Comparison of ENCODE assay signal across 8 cellular contexts in genomic region chr9:22469928-22470544, GRCh38. TPM values are rescaled to one million over a fixed set of nuclear protein-coding genes. Genes with fewer than 3 reads are reported as not detected.
DNase-seq lines count a peak whose midpoint lies in the region; ATAC-seq and TF ChIP-seq lines count a peak whose summit lies in the region.

No MANE protein-coding gene starts in this region.

- H3K36me3 Mint-ChIP-seq in endothelial cell (ENCODE audit: low read depth, unreplicated experiment): no peaks in the 10 kb centered on the region

- H3K4me1 Mint-ChIP-seq in endothelial cell (ENCODE audit: unreplicated experiment): no peaks in the 10 kb centered on the region

- H3K9me3 Mint-ChIP-seq in endothelial cell (ENCODE audit: unreplicated experiment): no peaks in the 10 kb centered on the region

- peak; percentile 92 for TF ChIP-seq CTCF in endothelial cell (IDR thresholded peaks at IDR 0.05; ENCODE audit: unreplicated experiment)

- no peak overlapping the region for H3K27ac Mint-ChIP-seq in endothelial cell (ENCODE audit: unreplicated experiment)

- H3K4me3 Mint-ChIP-seq in endothelial cell (ENCODE audit: unreplicated experiment): no peak overlapping the region

- no peaks in the 10 kb centered on the region for H3K27me3 Mint-ChIP-seq in endothelial cell (ENCODE audit: unreplicated experiment)

- ATAC-seq in GM18907 (IDR thresholded peaks at IDR 0.05; ENCODE audit: unreplicated experiment) (peak; percentile 85), HG03354 (IDR thresholded peaks at IDR 0.05; ENCODE audit: poor library complexity, severe bottlenecking, unreplicated experiment) (peak; percentile 74)

- DNase-seq in CD1c-positive myeloid dendritic cell (ENCODE audit: extremely low spot score): peak; percentile 22
- peak; percentile 79 for DNase-seq in NCI-H82 (lab: John Stamatoyannopoulos, UW)
- peak; percentile 58 for DNase-seq in endothelial cell (ENCODE audit: low spot score)
- peak; percentile 3 for DNase-seq in occipital lobe (lab: John Stamatoyannopoulos, UW)
- no peak for DNase-seq in UCSD-AML1 (lab: John Stamatoyannopoulos, UW; ENCODE audit: unreplicated experiment)
- no peak for DNase-seq in posterior vena cava (ENCODE audit: low spot score)

- intact Hi-C loops in posterior vena cava (cut with DNase I): loop anchor here in 1 of 2 donors (1.0 kb wide), 1 partner anchor 23 kb away; no protein-coding TSS in a partner anchor

RNA-seq across cellular contexts. Expression of gene DMRTA1, which starts 23.4 kb away (rescaled TPM):
- total RNA-seq in endothelial cell (ENCODE audit: unreplicated experiment) (6.3 TPM), occipital lobe (0.62 TPM), posterior vena cava (under 1 TPM; 0.09 to 0.24 TPM)

Comparison
In these comparisons a context has a peak if more than half of its experiments do, and no peak if none do; other contexts are left out.
1. DNase-seq: peak in CD1c-positive myeloid dendritic cell (single experiment), NCI-H82 (single experiment), endothelial cell (single experiment) and occipital lobe (single experiment); none in UCSD-AML1 (single experiment) and posterior vena cava (single experiment).